In genomic region chr2:119715409-119716295, GRCh38 we compare ENCODE assay signal across 17 cellular contexts.
"Had no signal": no experiment of that assay in that cellular context is flagged by ENCODE, and none has a peak within 500 bp of the region (broad histone marks: within the 10 kb centered on the region; RNA-seq: fewer than 3 reads in every experiment).

No MANE protein-coding gene starts in this region.

- DNase-seq: activated CD4-positive, alpha-beta T cell treated with anti-CD3 and anti-CD28 coated beads, Interleukin-2, amount 50 U/mL, for 4 hours; activated T-cell treated with anti-CD3 and anti-CD28 coated beads, Interleukin-2, amount 50 U/mL, for 1 hour; effector memory CD8-positive, alpha-beta T cell; erythroblast; midbrain; naive thymus-derived CD4-positive, alpha-beta T cell; stimulated activated CD4-positive, alpha-beta T cell treated with anti-CD3 and anti-CD28 coated beads, Interleukin-15, amount 100 ng/mL, for 24 hours; stomach; tibial artery had no signal

- H3K4me3 ChIP-seq: breast epithelium, coronary artery, lung, stomach, tibial artery, vagina had no signal

- H3K36me3 Mint-ChIP-seq: activated naive CD4-positive, alpha-beta T cell treated with anti-CD3 and anti-CD28 coated beads, Interleukin-2, amount 50 U/mL, for 72 hours had no signal

- H3K36me3 ChIP-seq: breast epithelium, stomach, tibial artery, vagina had no signal

- H3K27me3 ChIP-seq: breast epithelium, vagina had no signal

- H3K27ac Mint-ChIP-seq: activated naive CD4-positive, alpha-beta T cell treated with anti-CD3 and anti-CD28 coated beads, Interleukin-2, amount 50 U/mL, for 72 hours; T-helper 2 cell treated with Interferon-gamma antibody and Interleukin-4, amounts not matched to agents 5 μg/mL and 100 μg/mL, for 36 hours had no signal

- H3K4me3 Mint-ChIP-seq: effector memory CD8-positive, alpha-beta T cell; naive thymus-derived CD4-positive, alpha-beta T cell; T-helper 2 cell treated with Interferon-gamma antibody and Interleukin-4, amounts not matched to agents 5 μg/mL and 100 μg/mL, for 36 hours had no signal

- H3K9me3 ChIP-seq: breast epithelium, stomach, tibial artery, vagina had no signal

- H3K27ac ChIP-seq: breast epithelium, coronary artery, stomach, tibial artery, vagina had no signal

- H3K4me1 ChIP-seq: breast epithelium, tibial artery, vagina had no signal

- ATAC-seq: activated CD4-positive, CD25-positive, alpha-beta regulatory T cell treated with anti-CD3 and anti-CD28 coated beads, Interleukin-2, amount 50 U/mL, for 24 hours; activated naive CD4-positive, alpha-beta T cell treated with anti-CD3 and anti-CD28 coated beads, Interleukin-2, amount 50 U/mL, for 72 hours; effector memory CD8-positive, alpha-beta T cell; naive thymus-derived CD4-positive, alpha-beta T cell; sciatic nerve had no signal

- H3K9me3 Mint-ChIP-seq: activated naive CD4-positive, alpha-beta T cell treated with anti-CD3 and anti-CD28 coated beads, Interleukin-2, amount 50 U/mL, for 72 hours; effector memory CD8-positive, alpha-beta T cell; T-helper 2 cell treated with Interferon-gamma antibody and Interleukin-4, amounts not matched to agents 5 μg/mL and 100 μg/mL, for 36 hours had no signal
